ENCODE assay signal across 31 cellular contexts in genomic region chr10:117135026-117135372, GRCh38. TPM values are rescaled to one million over a fixed set of nuclear protein-coding genes. Genes with fewer than 3 reads are reported as not detected.
DNase-seq lines count a peak whose midpoint lies in the region; ATAC-seq and TF ChIP-seq lines count a peak whose summit lies in the region.
"Had no signal": no experiment of that assay in that cellular context is flagged by ENCODE, and none has a peak within 500 bp of the region (broad histone marks: within the 10 kb centered on the region; RNA-seq: fewer than 3 reads in every experiment).

No MANE protein-coding gene starts in this region.

- intact Hi-C loops in activated CD8-positive, alpha-beta T cell treated with anti-CD3 and anti-CD28 coated beads for 36 hours (cut with micrococcal nuclease): loop anchor here (10.0 kb wide), 1 partner anchor 400 kb away; no protein-coding TSS in a partner anchor

- no peak for TF ChIP-seq CTCF in GM20000 (IDR thresholded peaks at IDR 0.05; ENCODE audit: extremely low read depth, missing control alignments)
- no peak for TF ChIP-seq CTCF in osteocyte (IDR thresholded peaks at IDR 0.05)
- TF ChIP-seq CTCF in activated CD8-positive, alpha-beta T cell treated with anti-CD3 and anti-CD28 coated beads for 36 hours (IDR thresholded peaks at IDR 0.05): no peak

- H3K4me3 Mint-ChIP-seq in osteocyte (ENCODE audit: unreplicated experiment): peak overlapping the region; percentile 48
- no peak overlapping the region for H3K4me3 Mint-ChIP-seq in activated CD8-positive, alpha-beta T cell treated with anti-CD3 and anti-CD28 coated beads for 36 hours
- H3K4me3 Mint-ChIP-seq: activated T-cell treated with anti-CD3 and anti-CD28 coated beads, Interleukin-2, amount 50 U/mL, for 4 hours; natural killer cell treated with Interleukin-12 subunit alpha and Interleukin-12 subunit beta and Interleukin-15 and Interleukin-18, amount 100 ng/mL, for 72 hours; stimulated activated effector memory CD8-positive, alpha-beta T cell treated with anti-CD3 and anti-CD28 coated beads, Interleukin-12 subunit alpha, Interleukin-12 subunit beta, amount 100 ng/mL, for 72 hours had no signal

- no peaks in the 10 kb centered on the region for H3K9me3 Mint-ChIP-seq in osteocyte (ENCODE audit: unreplicated experiment)
- H3K9me3 Mint-ChIP-seq in activated CD8-positive, alpha-beta T cell treated with anti-CD3 and anti-CD28 coated beads for 36 hours: no peaks in the 10 kb centered on the region
- H3K9me3 Mint-ChIP-seq: activated naive CD4-positive, alpha-beta T cell treated with anti-CD3 and anti-CD28 coated beads, Interleukin-2, amount 50 U/mL, for 24 hours; activated T-cell treated with anti-CD3 and anti-CD28 coated beads, Interleukin-2, amount 50 U/mL, for 4 hours; natural killer cell treated with Interleukin-12 subunit alpha and Interleukin-12 subunit beta and Interleukin-15 and Interleukin-18, amount 100 ng/mL, for 72 hours; stimulated activated effector memory CD8-positive, alpha-beta T cell treated with anti-CD3 and anti-CD28 coated beads, Interleukin-12 subunit alpha, Interleukin-12 subunit beta, amount 100 ng/mL, for 72 hours had no signal

- peak; percentile 34 for DNase-seq in GM20000 (ENCODE audit: low spot score)
- DNase-seq in astrocyte of the hippocampus (ENCODE audit: low read depth, low spot score): peak; percentile 42
- DNase-seq in iPS-NIHi11 (ENCODE audit: low spot score): peak; percentile 23
- DNase-seq in osteocyte (ENCODE audit: extremely low spot score, unreplicated experiment): no peak
- no peak for DNase-seq in activated CD8-positive, alpha-beta T cell treated with anti-CD3 and anti-CD28 coated beads for 36 hours
- DNase-seq in NCI-H69 (lab: John Stamatoyannopoulos, UW): no peak
- DNase-seq in NCI-H446 treated with DMSO at 0.1 percent for 48 hours (lab: John Stamatoyannopoulos, UW): no peak
- DNase-seq: activated CD8-positive, alpha-beta memory T cell treated with anti-CD3 and anti-CD28 coated beads for 24 hours; activated T-cell treated with anti-CD3 and anti-CD28 coated beads, Interleukin-2, amount 50 U/mL, for 4 hours; CD4-positive, CD25-positive, alpha-beta regulatory T cell; cerebellar nuclear complex; effector CD4-positive, alpha-beta T cell; foreskin melanocyte; GDM1; Karpas-422; left cardiac atrium; midbrain; MV-4-11; NCI-H2029; NCI-H226; SHP77; T-helper 1 cell had no signal

- H3K36me3 Mint-ChIP-seq in osteocyte (ENCODE audit: unreplicated experiment): peaks cover 6% of the 10 kb centered on the region
- no peaks in the 10 kb centered on the region for H3K36me3 Mint-ChIP-seq in activated CD8-positive, alpha-beta T cell treated with anti-CD3 and anti-CD28 coated beads for 36 hours (ENCODE audit: low read depth)
- H3K36me3 Mint-ChIP-seq: CD4-positive, CD25-positive, alpha-beta regulatory T cell; natural killer cell treated with Interleukin-12 subunit alpha and Interleukin-12 subunit beta and Interleukin-15 and Interleukin-18, amount 100 ng/mL, for 72 hours had no signal

- H3K27ac Mint-ChIP-seq in osteocyte (ENCODE audit: unreplicated experiment): peak overlapping the region; percentile 86
- H3K27ac Mint-ChIP-seq in activated CD8-positive, alpha-beta T cell treated with anti-CD3 and anti-CD28 coated beads for 36 hours: no peak overlapping the region
- H3K27ac Mint-ChIP-seq: activated naive CD4-positive, alpha-beta T cell treated with anti-CD3 and anti-CD28 coated beads, Interleukin-2, amount 50 U/mL, for 24 hours; CD4-positive, CD25-positive, alpha-beta regulatory T cell; natural killer cell treated with Interleukin-12 subunit alpha and Interleukin-12 subunit beta and Interleukin-15 and Interleukin-18, amount 100 ng/mL, for 72 hours; stimulated activated effector memory CD8-positive, alpha-beta T cell treated with anti-CD3 and anti-CD28 coated beads, Interleukin-12 subunit alpha, Interleukin-12 subunit beta, amount 100 ng/mL, for 72 hours had no signal

- CTCF ChIA-PET in activated CD8-positive, alpha-beta T cell treated with anti-CD3 and anti-CD28 coated beads for 36 hours (lab: Charles Lee): interaction anchor here (1.0 to 5.2 kb wide), 3 partner anchors 31 to 53 kb away, joined by 3 to 43 read pairs (median 22); no protein-coding TSS in a partner anchor

- peaks cover 46% of the 10 kb centered on the region for H3K4me1 Mint-ChIP-seq in osteocyte (ENCODE audit: unreplicated experiment)
- H3K4me1 Mint-ChIP-seq in activated CD8-positive, alpha-beta T cell treated with anti-CD3 and anti-CD28 coated beads for 36 hours (ENCODE audit: low read depth): peaks cover 29% of the 10 kb centered on the region

- peaks cover 49% of the 10 kb centered on the region for H3K27me3 Mint-ChIP-seq in osteocyte (ENCODE audit: unreplicated experiment)
- peaks cover 74% of the 10 kb centered on the region for H3K27me3 Mint-ChIP-seq in activated CD8-positive, alpha-beta T cell treated with anti-CD3 and anti-CD28 coated beads for 36 hours

- POLR2A ChIA-PET in activated CD8-positive, alpha-beta T cell treated with anti-CD3 and anti-CD28 coated beads for 36 hours (lab: Charles Lee): no interaction called here

- no peak for ATAC-seq in activated CD8-positive, alpha-beta T cell treated with anti-CD3 and anti-CD28 coated beads for 36 hours
- ATAC-seq in GM19397 (IDR thresholded peaks at IDR 0.05; ENCODE audit: unreplicated experiment): no peak

RNA-seq across cellular contexts. Expression of gene VAX1, which starts 3.1 kb away (rescaled TPM):
- 3.2 and 4.0 TPM in 2 replicates for total RNA-seq in osteocyte
- total RNA-seq in activated CD8-positive, alpha-beta T cell treated with anti-CD3 and anti-CD28 coated beads for 36 hours: not detected
- total RNA-seq: activated T-cell treated with anti-CD3 and anti-CD28 coated beads, Interleukin-2, amount 50 U/mL, for 4 hours; ascending aorta; CD4-positive, CD25-positive, alpha-beta regulatory T cell; HT-29; left cardiac atrium; natural killer cell treated with Interleukin-12 subunit alpha and Interleukin-12 subunit beta and Interleukin-15 and Interleukin-18, amount 100 ng/mL, for 72 hours; pulmonary artery endothelial cell; skeletal muscle tissue; thoracic aorta had no signal

Comparison
In these comparisons a context has a peak if more than half of its experiments do, and no peak if none do; other contexts are left out.
1. DNase-seq: peak in GM20000 (single experiment), astrocyte of the hippocampus (single experiment) and iPS-NIHi11 (single experiment); none in osteocyte (single experiment), activated CD8-positive, alpha-beta T cell treated with anti-CD3 and anti-CD28 coated beads for 36 hours (single experiment), NCI-H69 (single experiment) and NCI-H446 treated with DMSO at 0.1 percent for 48 hours (single experiment).